In the genomic region with DNA sequence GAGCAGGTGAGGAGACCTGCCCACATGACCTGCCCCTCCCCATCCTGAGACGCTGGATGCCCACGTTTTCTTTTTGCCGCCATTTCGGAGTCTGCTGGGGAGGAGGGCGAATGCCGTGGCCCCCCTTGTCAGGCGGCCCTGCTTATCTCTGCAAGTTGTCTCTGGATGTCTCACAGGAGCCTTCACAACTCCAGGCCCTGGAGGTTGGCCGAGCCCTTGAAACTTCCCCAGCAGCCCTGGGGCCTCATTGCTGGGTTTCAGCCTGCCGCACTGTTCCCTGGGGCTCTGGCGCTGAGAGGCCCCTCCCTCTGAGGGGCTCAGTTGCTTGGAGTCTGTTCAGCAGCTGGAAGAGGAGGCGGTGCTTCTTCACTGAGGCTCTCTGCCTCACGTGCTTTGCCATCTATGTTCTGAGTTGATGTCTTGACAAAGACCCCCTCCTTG, we compare ENCODE assay signal across 13 cellular contexts. TPM values are rescaled to one million over a fixed set of nuclear protein-coding genes. Genes with fewer than 3 reads are reported as not detected.
A peak's percentile ranks its signal among the peaks of the same experiment; 100 is the strongest.
DNase-seq lines count a peak whose midpoint lies in the region; ATAC-seq, FAIRE-seq and TF ChIP-seq lines count a peak whose summit lies in the region.
"Had no signal": no experiment of that assay in that cellular context is flagged by ENCODE, and none has a peak within 500 bp of the region (broad histone marks: within the 10 kb centered on the region; RNA-seq: fewer than 3 reads in every experiment).

No MANE protein-coding gene starts in this region.

- no peak overlapping the region for H3K4me3 ChIP-seq in GM23248
- no peak overlapping the region for H3K4me3 ChIP-seq in heart right ventricle
- peak overlapping the region in 1 of 3 donors; percentile 13 for H3K4me3 ChIP-seq in skeletal muscle tissue (ENCODE audit: low read length in 3 of 3)

- H3K79me2 ChIP-seq in GM23248 (ENCODE audit: insufficient read depth) = no peaks in the 10 kb centered on the region

- H3K9me3 ChIP-seq in GM23248 (ENCODE audit: low read depth) (no peaks in the 10 kb centered on the region), T-helper 17 cell (ENCODE audit: control insufficient read depth, low read length, poor library complexity, severe bottlenecking) (no peaks in the 10 kb centered on the region), heart right ventricle (no peaks in the 10 kb centered on the region), skeletal muscle tissue (ENCODE audit: control insufficient read depth in 3 of 3, low read length in 3 of 3) (peaks cover 0 to 4% (median 0%) of the 10 kb centered on the region in 3 donors)

- H3K36me3 Mint-ChIP-seq in T-helper 17 cell (ENCODE audit: low read depth) = peaks cover 2% of the 10 kb centered on the region
- H3K36me3 Mint-ChIP-seq: activated naive CD8-positive, alpha-beta T cell had no signal

- in situ Hi-C loops in GM23248 (cut with MboI) = no loop called here

- intact Hi-C loops in heart right ventricle (cut with DNase I) = loop anchor here in 1 of 10 donors (10.0 kb wide), 1 partner anchor 55 kb away; no protein-coding TSS in a partner anchor

- H3K4me1 ChIP-seq in GM23248 (ENCODE audit: insufficient read depth) (peaks cover 26% of the 10 kb centered on the region), heart right ventricle (peaks cover 3 to 19% (median 9%) of the 10 kb centered on the region in 9 donors), skeletal muscle tissue (ENCODE audit: control insufficient read depth in 3 of 3, insufficient read depth in 3 of 3, low read length in 3 of 3) (peaks cover 7 to 9% (median 9%) of the 10 kb centered on the region in 3 donors)

- H3K9me2 ChIP-seq in GM23248 (ENCODE audit: insufficient read depth) = no peaks in the 10 kb centered on the region

- H3K9ac ChIP-seq in GM23248 (peak overlapping the region; percentile 82), skeletal muscle tissue (ENCODE audit: low read depth in 1 of 3, low read length in 3 of 3) (no peak overlapping the region)

- H3K27ac Mint-ChIP-seq in T-helper 17 cell = peak overlapping the region; percentile 67
- H3K27ac Mint-ChIP-seq: activated naive CD8-positive, alpha-beta T cell had no signal

- no peak for TF ChIP-seq CTCF in heart right ventricle (IDR thresholded peaks at IDR 0.05)

- peak overlapping the region; percentile 25 for H3K4me2 ChIP-seq in GM23248 (ENCODE audit: unreplicated experiment)

- H3K27me3 ChIP-seq in GM23248 (replicated peaks; ENCODE audit: insufficient read depth) (no peaks in the 10 kb centered on the region), heart right ventricle (no peaks in the 10 kb centered on the region), skeletal muscle tissue (ENCODE audit: control insufficient read depth in 3 of 3, insufficient read depth in 3 of 3, low read length in 3 of 3) (no peaks in the 10 kb centered on the region)

- no peak overlapping the region for H3K4me3 Mint-ChIP-seq in T-helper 17 cell
- H3K4me3 Mint-ChIP-seq: activated naive CD8-positive, alpha-beta T cell had no signal

- no peak for ATAC-seq in T-helper 17 cell
- peak; percentile 35 to 77 (median 61) for ATAC-seq in heart right ventricle
- no peak for ATAC-seq in HG03432 (IDR thresholded peaks at IDR 0.05; ENCODE audit: unreplicated experiment)
- ATAC-seq: stimulated activated naive CD8-positive, alpha-beta T cell treated with anti-CD3 and anti-CD28 coated beads, Interleukin-15, Interleukin-2, amounts not matched to agents 100 U/mL and 50 U/mL, for 24 hours had no signal

- peaks cover 17% of the 10 kb centered on the region for H3K4me1 Mint-ChIP-seq in T-helper 17 cell

- no peaks in the 10 kb centered on the region for H3K27me3 Mint-ChIP-seq in T-helper 17 cell
- H3K27me3 Mint-ChIP-seq: activated naive CD8-positive, alpha-beta T cell had no signal

- peak; percentile 52 for DNase-seq in GM23248
- no peak for DNase-seq in T-helper 17 cell
- peak in 1 of 2 donors; percentile 39 for DNase-seq in heart right ventricle
- DNase-seq in stimulated activated CD4-positive, alpha-beta T cell treated with anti-CD3 and anti-CD28 coated beads, Interleukin-12 subunit alpha, Interleukin-12 subunit beta, amount 100 ng/mL, for 4 hours = no peak
- DNase-seq in cerebellar cortex (ENCODE audit: low spot score) = no peak
- DNase-seq in GM19239 (ENCODE audit: insufficient read length, low spot score) = no peak
- DNase-seq: GF-D8; NCI-H2081 treated with DMSO at 0.1 percent for 48 hours; stimulated activated naive CD8-positive, alpha-beta T cell treated with anti-CD3 and anti-CD28 coated beads, Interleukin-15, Interleukin-2, amounts not matched to agents 100 U/mL and 50 U/mL, for 24 hours had no signal

- no peak for FAIRE-seq in GM19239 (lab: Jason Lieb, UNC)

- H3K36me3 ChIP-seq in GM23248 (ENCODE audit: low read depth) = no peaks in the 10 kb centered on the region
- no peaks in the 10 kb centered on the region for H3K36me3 ChIP-seq in heart right ventricle
- H3K36me3 ChIP-seq in skeletal muscle tissue (ENCODE audit: control insufficient read depth in 3 of 3, insufficient read depth in 3 of 3, low read length in 3 of 3) = no peaks in the 10 kb centered on the region

- no peaks in the 10 kb centered on the region for H4K20me1 ChIP-seq in GM23248 (ENCODE audit: insufficient read depth)

- peak overlapping the region; percentile 23; the same call in 1 of the 2 replicates for H2AFZ ChIP-seq in GM23248

- H3F3A ChIP-seq in GM23248 (ENCODE audit: insufficient read depth) = peaks cover 24% of the 10 kb centered on the region

- H3K27ac ChIP-seq in GM23248 = peak overlapping the region; percentile 95
- H3K27ac ChIP-seq in heart right ventricle = peak overlapping the region in 5 of 10 donors; percentile 25 to 55 (median 44)
- H3K27ac ChIP-seq in skeletal muscle tissue (ENCODE audit: low read depth, low read length) = peak overlapping the region; percentile 69

- 75 to 79% methylated on average over 10 to 12 of the region's 12 CpGs for WGBS in GM23248 (ENCODE audit: low coverage in 1 of 2, low lambda C conversion rate in 2 of 2, missing lambda C conversion rate in 2 of 2), 2 experiments
- WGBS in heart right ventricle, 2 donors = 38 to 41% methylated on average over 12 of the region's 12 CpGs

RNA-seq across cellular contexts. Expression of a gene that starts 29.8 kb away (rescaled TPM):
- total RNA-seq in GM23248 (2014; rRNA removed; shearing (Covaris generic)) = 10.6 and 10.7 TPM in 2 replicates
- polyA plus RNA-seq in GM23248 (2016; fragmentation: Nextera tagmentation; extraction: Ambion mirVana) (9.1 and 10.7 TPM in 2 replicates), heart right ventricle (1 to 10 TPM; 1.3 to 1.9 TPM)
- total RNA-seq in T-helper 17 cell (100 to 1,000 TPM; 110 to 118 TPM), heart right ventricle (10 to 100 TPM in 2 of 10 donors, 1 to 10 TPM in 8; 3.8 to 15.2 (median 6.6) TPM), skeletal muscle tissue (3.7 TPM)

RNA-seq across cellular contexts. Expression of a gene that starts 31.2 kb away (rescaled TPM):
- total RNA-seq in GM23248 (2014; rRNA removed; shearing (Covaris generic)) = not detected in 2 replicates
- polyA plus RNA-seq in GM23248 (2016; fragmentation: Nextera tagmentation; extraction: Ambion mirVana) = not detected in 2 replicates
- total RNA-seq in T-helper 17 cell = under 1 TPM; 0.23 to 0.99 TPM
- under 1 TPM in 3 of 10 donors, not detected in 7; 0.13 to 0.31 (median 0.25) TPM for total RNA-seq in heart right ventricle
- not detected for polyA plus RNA-seq in heart right ventricle
- not detected for total RNA-seq in skeletal muscle tissue
- total RNA-seq: glomerular endothelial cell had no signal

Comparison
In these comparisons a context has a peak if more than half of its experiments do, and no peak if none do; other contexts are left out.
1. ATAC-seq: peak in heart right ventricle (8 of 8); none in T-helper 17 cell (single experiment) and HG03432 (single experiment).